In the genomic region with DNA sequence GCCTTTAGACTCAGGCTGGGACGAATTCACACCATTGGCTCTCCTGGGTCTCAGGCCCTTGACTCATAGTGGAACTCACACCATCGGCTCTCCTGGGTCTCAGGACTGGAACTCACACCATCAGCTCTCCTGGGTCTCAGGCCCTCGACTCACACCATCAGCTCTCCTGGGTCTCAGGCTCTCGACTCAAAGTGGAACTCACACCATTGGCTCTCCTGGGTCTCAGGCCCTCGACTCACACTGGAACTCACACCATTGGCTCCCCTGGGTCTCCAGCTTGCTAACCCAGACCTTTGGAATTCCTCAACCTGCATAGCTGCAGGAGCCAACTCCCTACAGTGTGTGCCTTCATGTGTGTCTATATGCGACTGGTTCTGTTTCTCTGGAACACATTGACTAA, we compare ENCODE assay signal across 22 cellular contexts. TPM values are rescaled to one million over a fixed set of nuclear protein-coding genes. Genes with fewer than 3 reads are reported as not detected.
DNase-seq lines count a peak whose midpoint lies in the region; ATAC-seq, FAIRE-seq and TF ChIP-seq lines count a peak whose summit lies in the region.
"Had no signal": no experiment of that assay in that cellular context is flagged by ENCODE, and none has a peak within 500 bp of the region (broad histone marks: within the 10 kb centered on the region; RNA-seq: fewer than 3 reads in every experiment).

No MANE protein-coding gene starts in this region.

- ATAC-seq in left cardiac atrium, result no peak
- ATAC-seq in GM21515 (IDR thresholded peaks at IDR 0.05; ENCODE audit: unreplicated experiment), result no peak
- ATAC-seq: HCT116 had no signal

- H3K27ac ChIP-seq in H1 (ENCODE audit: low read depth, low read length) (no peak overlapping the region), vagina (no peak overlapping the region)
- H3K27ac ChIP-seq: BLaER1, GM23248 had no signal

- H3K36me3 ChIP-seq in H1 (ENCODE audit: control insufficient read depth in 2 of 4, insufficient read depth in 4 of 4, low read length in 3 of 4) (no peaks in the 10 kb centered on the region), vagina (no peaks in the 10 kb centered on the region)
- H3K36me3 ChIP-seq: BLaER1 had no signal

- TF ChIP-seq CTCF in H1 (IDR thresholded peaks at IDR 0.05; ENCODE audit: control extremely low read depth in 1 of 3, insufficient read depth in 1 of 3, low read depth in 1 of 3, low read length in 3 of 3) (no peak), vagina (IDR thresholded peaks at IDR 0.05) (no peak)

- H2BK20ac ChIP-seq in H1 (ENCODE audit: low read length), result 0 out of 2 replicates have a peak overlapping the region, but pooled peaks have one; percentile 40

- H2BK120ac ChIP-seq in H1 (replicated peaks; ENCODE audit: low read depth, low read length), result peak overlapping the region; percentile 69

- no peak overlapping the region for H4K5ac ChIP-seq in H1 (ENCODE audit: insufficient read length, low read depth, low read length)

- no peak for TF ChIP-seq POLR2A in H1 (IDR thresholded peaks at IDR 0.05; ENCODE audit: control extremely low read depth in 1 of 2, low read depth in 2 of 2, low read length in 2 of 2)
- no peak for TF ChIP-seq POLR2A in vagina (IDR thresholded peaks at IDR 0.05)

- H3K9me3 ChIP-seq in H1 (ENCODE audit: insufficient read depth in 2 of 2, low read depth in 1 of 2, low read length in 1 of 2) (no peaks in the 10 kb centered on the region), vagina (no peaks in the 10 kb centered on the region)
- H3K9me3 ChIP-seq: BLaER1 had no signal

- no peak overlapping the region for H3K14ac ChIP-seq in H1 (ENCODE audit: insufficient read length)

- POLR2A ChIA-PET in H1 (lab: Charles Lee; ENCODE audit: partially characterized antibody), result no interaction called here

- no peak overlapping the region for H3K9ac ChIP-seq in H1 (replicated peaks in 1 of 4; ENCODE audit: extremely low read depth in 1 of 4, low read depth in 3 of 4, low read length in 3 of 4)
- H3K9ac ChIP-seq: BLaER1, GM23248 had no signal

- H2BK12ac ChIP-seq in H1 (ENCODE audit: low read depth, low read length), result no peak overlapping the region

- no peaks in the 10 kb centered on the region for H3K23me2 ChIP-seq in H1 (ENCODE audit: low read depth, low read length)

- DNase-seq in cardiac septum (ENCODE audit: low spot score), result peak; percentile 50
- no peak for DNase-seq in left cardiac atrium
- peak in 1 of 2 experiments; percentile 35 for DNase-seq in H1 (ENCODE audit: low read depth in 1 of 2, low spot score in 2 of 2)
- peak; percentile 30 for DNase-seq in mesenteric fat pad (ENCODE audit: low spot score)
- DNase-seq in vagina (ENCODE audit: extremely low spot score in 2 of 2), result peak; percentile 62 to 67
- no peak for DNase-seq in RPMI8226
- no peak for DNase-seq in activated T-cell treated with anti-CD3 and anti-CD28 coated beads for 4 hours
- DNase-seq: COR-L47, DMS79, GM23248, KBM-7, MM.1S, NCI-H1048, NCI-H1417 treated with DMSO at 0.1 percent for 48 hours, NCI-H187, NCI-H446, NCI-H526, Right ventricle myocardium superior had no signal

- H3K4me3 ChIP-seq in H1 (ENCODE audit: extremely low read depth in 1 of 4, insufficient read depth in 2 of 4, low read depth in 3 of 4, low read length in 4 of 4), result no peak overlapping the region
- H3K4me3 ChIP-seq in vagina, result no peak overlapping the region
- H3K4me3 ChIP-seq: BLaER1, GM23248 had no signal

- no peaks in the 10 kb centered on the region for H4K20me1 ChIP-seq in H1 (replicated peaks in 1 of 2; ENCODE audit: control insufficient read depth in 1 of 2, insufficient read depth in 2 of 2, low read length in 2 of 2)
- H4K20me1 ChIP-seq: BLaER1 had no signal

- no peak overlapping the region for H2BK15ac ChIP-seq in H1 (ENCODE audit: low read length)

- H3K79me1 ChIP-seq in H1 (ENCODE audit: low read depth, low read length), result no peaks in the 10 kb centered on the region

- no peak overlapping the region for H2AFZ ChIP-seq in H1 (ENCODE audit: low read length)
- H2AFZ ChIP-seq: GM23248 had no signal

- no peak for FAIRE-seq in H1 (lab: Jason Lieb, UNC)

- no peak overlapping the region for H2AK5ac ChIP-seq in H1 (ENCODE audit: low read depth, low read length)

- intact Hi-C loops in cardiac septum (cut with DNase I), result no loop called here
- intact Hi-C loops in left cardiac atrium (cut with DNase I), result loop anchor here in 1 of 2 donors (10.0 kb wide), 1 partner anchor 59 kb away; a partner anchor contains a TSS
- intact Hi-C loops in vagina (cut with DNase I), result no loop called here

- TF ChIP-seq RAD21 in H1 (IDR thresholded peaks at IDR 0.05 in 1 of 2, conservative IDR thresholded peaks at IDR 0.05 in 1 of 2; ENCODE audit: low read depth in 2 of 2, low read length in 2 of 2), result no peak

- H3K79me2 ChIP-seq in H1 (ENCODE audit: control insufficient read depth in 1 of 2, insufficient read depth in 2 of 2, low read length in 2 of 2), result no peaks in the 10 kb centered on the region

- H3K4me1 ChIP-seq in H1 (replicated peaks in 1 of 4; ENCODE audit: control insufficient read depth in 3 of 4, insufficient read depth in 4 of 4, low read length in 3 of 4) (peaks cover 0 to 4% (median 2%) of the 10 kb centered on the region in 4 experiments; a peak in 4 of 7 replicates), vagina (no peaks in the 10 kb centered on the region)

- no peak for TF ChIP-seq EP300 in H1 (IDR thresholded peaks at IDR 0.05; ENCODE audit: borderline replicate concordance in 1 of 2, low read depth in 2 of 2, low read length in 2 of 2)

- CTCF ChIA-PET in H1 (lab: Charles Lee; ENCODE audit: partially characterized antibody), result interaction anchor here (0.5 kb wide), 1 partner anchor 71 kb away, joined by 3 read pairs; no protein-coding TSS in a partner anchor

- H3K4me2 ChIP-seq in H1 (ENCODE audit: insufficient read depth in 1 of 2, low read depth in 2 of 2, low read length in 2 of 2), result no peak overlapping the region
- H3K4me2 ChIP-seq: BLaER1 had no signal

- H2BK5ac ChIP-seq in H1 (ENCODE audit: low read depth, low read length), result 0 out of 2 replicates have a peak overlapping the region, but pooled peaks have one; percentile 10

- 91% methylated on average over 6 of the region's 6 CpGs; no CpG with 5 or more reads in 1 of the 2 experiments for WGBS in H1 (ENCODE audit: extremely low coverage in 1 of 2, insufficient coverage in 1 of 2, insufficient read length in 1 of 2, insufficient replicate concordance in 2 of 2, low coverage in 1 of 2, low lambda C conversion rate in 2 of 2, missing lambda C conversion rate in 1 of 2), 2 experiments

- no peaks in the 10 kb centered on the region for H3K27me3 ChIP-seq in H1 (replicated peaks in 1 of 4; ENCODE audit: control insufficient read depth in 3 of 4, extremely low read depth in 1 of 4, insufficient read depth in 3 of 4, low read length in 3 of 4)
- H3K27me3 ChIP-seq in vagina, result no peaks in the 10 kb centered on the region
- H3K27me3 ChIP-seq: BLaER1 had no signal

- no peak overlapping the region for H4K91ac ChIP-seq in H1 (replicated peaks; ENCODE audit: insufficient read length, low read length)

- H3K4ac ChIP-seq in H1 (replicated peaks; ENCODE audit: insufficient read length, low read depth, low read length), result no peak overlapping the region

- H3K18ac ChIP-seq in H1 (ENCODE audit: extremely low read depth, low read length), result no peak overlapping the region

- H3K56ac ChIP-seq in H1 (replicated peaks; ENCODE audit: insufficient read length, low read depth, low read length), result no peak overlapping the region

- no peak overlapping the region for H3K23ac ChIP-seq in H1 (ENCODE audit: insufficient read length)

- no peak overlapping the region for H4K8ac ChIP-seq in H1 (ENCODE audit: extremely low read depth, insufficient read depth, low read length)

RNA-seq across cellular contexts. Expression of a gene that starts 56.7 kb away (rescaled TPM):
- total RNA-seq in cardiac septum (0.70 TPM), left cardiac atrium (1 to 10 TPM; 1.4 to 4.2 TPM), mesenteric fat pad (3.3 TPM), vagina (7.6 TPM)
- total RNA-seq in H1 (2021; fragmentation: NEBNext Ultra II Directional; extraction: Animal tissue kit (Norgen Biotek cat#: 25700)), result 5.4 and 5.8 TPM in 2 replicates
- polyA plus RNA-seq in H1 (2011; rRNA removed), result 2.4 and 3.7 TPM in 2 replicates
- 2.7 TPM for polyA plus RNA-seq in H1 (2011; cell fraction: cytosol; rRNA removed)
- polyA plus RNA-seq in H1 (2011; cell fraction: nucleus; rRNA removed), result 3.0 TPM
- 4.3 to 5.6 TPM (median 5.0 TPM) in 4 replicates for polyA plus RNA-seq in H1 (2012, experiment 1 of 2)
- 3.5 TPM for polyA plus RNA-seq in H1 (2012, experiment 2 of 2)
- 2.3 TPM for polyA plus RNA-seq in H1 (2013, experiment 1 of 2)
- 2.5 TPM for polyA plus RNA-seq in H1 (2013, experiment 2 of 2)
- polyA minus RNA-seq in H1 (2011; rRNA and poly(A)+ RNA removed), result 7.7 and 11.4 TPM in 2 replicates
- 2.6 TPM for polyA minus RNA-seq in H1 (2011; cell fraction: cytosol; rRNA and poly(A)+ RNA removed)
- polyA minus RNA-seq in H1 (2011; cell fraction: nucleus; rRNA and poly(A)+ RNA removed), result 2.2 TPM
- total RNA-seq: CD4-positive, alpha-beta T cell had no signal

Comparison
In these comparisons a context has a peak if more than half of its experiments do, and no peak if none do; other contexts are left out.
1. DNase-seq: peak in cardiac septum (single experiment), mesenteric fat pad (single experiment) and vagina (2 of 2); none in left cardiac atrium (single experiment), RPMI8226 (single experiment) and activated T-cell treated with anti-CD3 and anti-CD28 coated beads for 4 hours (single experiment).